Comparison of ENCODE assay signal across 9 cellular contexts in the genomic region with DNA sequence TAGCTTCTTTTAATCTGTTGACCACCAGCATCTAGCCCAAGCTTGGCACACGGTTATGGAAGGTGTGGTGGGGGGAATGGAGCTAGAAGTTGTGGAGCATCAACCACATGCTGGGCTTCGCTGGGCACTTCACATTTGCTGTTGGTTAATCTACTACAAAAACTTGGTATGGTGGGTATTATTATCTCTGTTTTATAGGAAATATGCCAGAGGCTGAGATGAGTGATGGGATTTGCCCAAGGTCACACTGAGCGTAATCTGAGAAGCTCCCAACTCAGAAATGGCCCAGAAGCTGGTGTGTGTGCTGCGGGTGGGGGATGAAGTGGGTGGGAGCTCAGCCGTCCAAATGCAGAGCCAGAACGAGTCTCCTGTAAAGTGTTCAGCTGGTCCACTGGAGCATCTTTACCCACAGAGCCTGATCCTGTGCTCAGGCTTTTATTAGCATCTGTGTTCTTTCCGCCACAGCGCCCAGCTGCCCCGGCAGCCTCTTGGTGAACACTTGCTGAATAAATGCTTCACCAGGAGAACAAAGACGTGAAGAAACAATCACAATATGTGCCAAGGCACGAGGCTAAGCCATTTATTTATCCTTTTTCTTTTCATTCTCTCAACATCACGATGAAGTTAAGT.
DNase-seq lines count a peak whose midpoint lies in the region; ATAC-seq, FAIRE-seq and TF ChIP-seq lines count a peak whose summit lies in the region.
"Had no signal": no experiment of that assay in that cellular context is flagged by ENCODE, and none has a peak within 500 bp of the region (broad histone marks: within the 10 kb centered on the region; RNA-seq: fewer than 3 reads in every experiment).

No MANE protein-coding gene starts in this region.

- H3K9me3 ChIP-seq in Peyer's patch (no peaks in the 10 kb centered on the region), hepatocyte (ENCODE audit: low read depth) (no peaks in the 10 kb centered on the region), stomach (no peaks in the 10 kb centered on the region)

- H3K4me1 ChIP-seq in Peyer's patch (peaks cover 0 to 43% (median 15%) of the 10 kb centered on the region in 4 donors), hepatocyte (ENCODE audit: insufficient read depth) (peaks cover 44% of the 10 kb centered on the region), stomach (peaks cover 54 to 65% (median 57%) of the 10 kb centered on the region in 4 donors)

- no peak overlapping the region for H3K4me3 ChIP-seq in Peyer's patch
- no peak overlapping the region for H3K4me3 ChIP-seq in hepatocyte
- no peak overlapping the region for H3K4me3 ChIP-seq in stomach

- H3K79me2 ChIP-seq in hepatocyte, result no peaks in the 10 kb centered on the region

- no peaks in the 10 kb centered on the region for H3K9me2 ChIP-seq in hepatocyte (replicated peaks; ENCODE audit: insufficient read depth)

- 75% methylated on average over 12 of the region's 12 CpGs for WGBS in hepatocyte (ENCODE audit: low lambda C conversion rate, missing lambda C conversion rate)
- 86 to 92% (median 87%) methylated on average over 12 of the region's 12 CpGs for WGBS in stomach, 5 donors

- peak; percentile 35 for DNase-seq in NCI-H146 (lab: John Stamatoyannopoulos, UW)
- DNase-seq in NCI-H146 treated with DMSO at 0.1 percent for 48 hours (lab: John Stamatoyannopoulos, UW; ENCODE audit: unreplicated experiment), result no peak
- no peak for DNase-seq in Peyer's patch
- no peak for DNase-seq in hepatocyte (ENCODE audit: low spot score)
- no peak for DNase-seq in stomach
- no peak for DNase-seq in NCI-H1048 (lab: John Stamatoyannopoulos, UW)
- no peak for DNase-seq in frontal cortex (ENCODE audit: low spot score in 2 of 2)
- DNase-seq: H7 had no signal

- H3K36me3 ChIP-seq in Peyer's patch (no peaks in the 10 kb centered on the region), hepatocyte (replicated peaks; ENCODE audit: insufficient read depth, low read depth) (no peaks in the 10 kb centered on the region), stomach (no peaks in the 10 kb centered on the region)

- no peak for ATAC-seq in HG03432 (IDR thresholded peaks at IDR 0.05; ENCODE audit: unreplicated experiment)

- H3K27me3 ChIP-seq in Peyer's patch, result no peaks in the 10 kb centered on the region
- no peaks in the 10 kb centered on the region for H3K27me3 ChIP-seq in hepatocyte
- H3K27me3 ChIP-seq in stomach, result no peaks in the 10 kb centered on the region

- FAIRE-seq in frontal cortex (lab: Jason Lieb, UNC), result no peak

- H3K27ac ChIP-seq in Peyer's patch (peak overlapping the region in 3 of 4 donors; percentile 67 to 79 (median 70)), hepatocyte (peak overlapping the region; percentile 88), stomach (peak overlapping the region; percentile 30 to 92 (median 83))

- no peak for TF ChIP-seq EP300 in stomach (IDR thresholded peaks at IDR 0.05)

- TF ChIP-seq POLR2A in Peyer's patch (IDR thresholded peaks at IDR 0.05) (no peak), stomach (IDR thresholded peaks at IDR 0.05) (no peak)

- TF ChIP-seq CTCF in Peyer's patch (IDR thresholded peaks at IDR 0.05), result no peak
- TF ChIP-seq CTCF in hepatocyte (IDR thresholded peaks at IDR 0.05; ENCODE audit: poor library complexity), result no peak
- no peak for TF ChIP-seq CTCF in stomach (IDR thresholded peaks at IDR 0.05)

- H2AFZ ChIP-seq in hepatocyte, result no peak overlapping the region

- H3K4me2 ChIP-seq in hepatocyte, result no peak overlapping the region

- intact Hi-C loops in stomach (cut with DNase I; ENCODE audit: low total_unique reads), result no loop called here

- no peaks in the 10 kb centered on the region for H4K20me1 ChIP-seq in hepatocyte (ENCODE audit: insufficient read depth, poor library complexity, severe bottlenecking)
